In genomic region chr1:41739061-41739955, GRCh38 we compare ENCODE assay signal across 1 cellular context.
TF ChIP-seq lines count a peak whose summit lies in the region.

No MANE protein-coding gene starts in this region.

TF ChIP-seq in GM12878, 131 proteins besides CTCF, POLR2A, EP300 and RAD21 (continued from another document and continues in another):
- TF ChIP-seq ZBTB40 (IDR thresholded peaks at IDR 0.05; ENCODE audit: borderline replicate concordance) (no peak), PKNOX1 (IDR thresholded peaks at IDR 0.05) (no peak), REST (IDR thresholded peaks at IDR 0.05; ENCODE audit: low read depth, low read length) (no peak), PAX5 (IDR thresholded peaks at IDR 0.05; ENCODE audit: borderline replicate concordance, low read depth, low read length) (peak; percentile 33; the same call in 1 of the 2 replicates), BCLAF1 (IDR thresholded peaks at IDR 0.05) (no peak), IRF4 (IDR thresholded peaks at IDR 0.05; ENCODE audit: low read depth, low read length) (peak; percentile 16; the same call in 1 of the 2 replicates), CEBPZ (IDR thresholded peaks at IDR 0.05; ENCODE audit: low read depth, low read length) (no peak), MLLT1 (IDR thresholded peaks at IDR 0.05) (no peak; the same call in 1 of the 2 replicates), E4F1 (IDR thresholded peaks at IDR 0.05; ENCODE audit: borderline replicate concordance, partially characterized antibody) (peak; percentile 66), E2F4 (IDR thresholded peaks at IDR 0.05; ENCODE audit: low read depth, low read length) (no peak), JUNB (IDR thresholded peaks at IDR 0.05) (no peak), CUX1 (IDR thresholded peaks at IDR 0.05; ENCODE audit: insufficient replicate concordance, low read depth, low read length) (no peak), MTA2 (IDR thresholded peaks at IDR 0.05; ENCODE audit: low read depth) (peak; percentile 69), YY1 (IDR thresholded peaks at IDR 0.05; ENCODE audit: low read depth, low read length) (no peak), HDAC6 (IDR thresholded peaks at IDR 0.05; ENCODE audit: unreplicated experiment) (no peak), KLF5 (IDR thresholded peaks at IDR 0.05; ENCODE audit: partially characterized antibody) (no peak), MEF2A (IDR thresholded peaks at IDR 0.05; ENCODE audit: insufficient read depth, low read depth, low read length) (peak; percentile 78)
